Comparison of ENCODE assay signal across 8 cellular contexts in the genomic region with DNA sequence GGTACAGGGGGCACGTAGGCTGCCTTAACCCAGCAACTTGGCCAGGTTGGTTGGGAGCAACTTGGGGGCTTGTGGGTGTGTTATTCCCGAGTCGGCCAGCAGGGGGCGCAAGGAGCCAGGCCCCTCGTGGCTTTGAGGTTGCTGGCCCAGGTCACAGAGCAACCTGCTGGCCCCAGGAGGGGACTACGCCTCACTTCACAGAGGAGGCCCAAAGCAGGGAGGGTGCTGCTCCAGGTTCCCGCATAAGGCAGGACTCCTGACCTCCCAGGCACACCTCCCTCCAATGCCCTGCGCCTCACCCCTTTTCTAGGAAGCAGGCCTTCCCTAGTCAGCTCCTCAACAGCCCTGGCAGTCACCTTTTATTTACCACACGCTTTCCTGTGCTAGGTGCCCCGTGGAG. TPM values are rescaled to one million over a fixed set of nuclear protein-coding genes. Genes with fewer than 3 reads are reported as not detected.
DNase-seq lines count a peak whose midpoint lies in the region; ATAC-seq and TF ChIP-seq lines count a peak whose summit lies in the region.

No MANE protein-coding gene starts in this region.

- H3K27me3 ChIP-seq in psoas muscle (ENCODE audit: insufficient read depth in 3 of 3, low read length in 2 of 3): no peaks in the 10 kb centered on the region

- in situ Hi-C loops in SK-MEL-5 (cut with HindIII; ENCODE audit: low pct_unique_long_range_greater_than_20kb, low sequenced_read_pairs): no loop called here

- no peaks in the 10 kb centered on the region for H3K9me3 ChIP-seq in psoas muscle

- TF ChIP-seq CTCF in GM10266 (IDR thresholded peaks at IDR 0.05; ENCODE audit: control insufficient read depth, insufficient read depth, low read depth, missing control alignments) (peak; percentile 97), psoas muscle (IDR thresholded peaks at IDR 0.05) (peak; percentile 88)

- intact Hi-C loops in Right ventricle myocardium inferior (cut with DNase I) (loop anchor here (1.0 to 2.0 kb wide), 2 partner anchors 17 to 65 kb away; partner anchors contain the start of gene KYAT1), psoas muscle (cut with DNase I) (loop anchor here (1.0 to 5.0 kb wide), 2 partner anchors 64 to 65 kb away; no protein-coding TSS in a partner anchor)

- no peak overlapping the region for H3K4me3 ChIP-seq in psoas muscle

- peak; percentile 80 for DNase-seq in GM10266 (ENCODE audit: extremely low spot score)
- DNase-seq in SK-MEL-5 (ENCODE audit: low read depth, low spot score): peak; percentile 69
- peak; percentile 54 for DNase-seq in activated gamma-delta T cell (lab: John Stamatoyannopoulos, UW)
- DNase-seq in Right ventricle myocardium inferior (ENCODE audit: missing footprints): peak; percentile 88
- DNase-seq in psoas muscle: peak; percentile 73 to 86
- no peak for DNase-seq in amniotic stem cell (lab: John Stamatoyannopoulos, UW)

- 30 to 36% (median 33%) methylated on average over 10 of the region's 10 CpGs for WGBS in psoas muscle, 3 donors

- peaks cover 25% of the 10 kb centered on the region for H3K4me1 ChIP-seq in psoas muscle

- H3K27ac ChIP-seq in psoas muscle: no peak overlapping the region

- ATAC-seq in HG03521 (IDR thresholded peaks at IDR 0.05; ENCODE audit: unreplicated experiment): peak; percentile 53
- peak; percentile 73 for ATAC-seq in Right ventricle myocardium inferior
- peak; percentile 62 to 74 (median 70) for ATAC-seq in psoas muscle
- no peak for ATAC-seq in GM19397 (IDR thresholded peaks at IDR 0.05; ENCODE audit: unreplicated experiment)

- H3K36me3 ChIP-seq in psoas muscle (ENCODE audit: insufficient read depth in 1 of 2, low read depth in 1 of 2): no peaks in the 10 kb centered on the region

RNA-seq across cellular contexts. Expression of gene KYAT1, which starts 18.1 kb away (rescaled TPM):
- total RNA-seq in SK-MEL-5 (2014; rRNA removed; shearing (Covaris generic)): 7.4 and 7.5 TPM in 2 replicates
- 6.1 and 7.8 TPM in 2 replicates for polyA plus RNA-seq in SK-MEL-5 (2015; cell fraction: cytosol; rRNA removed)
- polyA plus RNA-seq in SK-MEL-5 (2015; cell fraction: nucleus; rRNA removed): 23.8 and 28.1 TPM in 2 replicates
- total RNA-seq in Right ventricle myocardium inferior (11.9 TPM), psoas muscle (1 to 10 TPM; 6.4 to 8.9 (median 7.1) TPM)
- 10 to 100 TPM in 1 of 3 donors, 1 to 10 TPM in 2; 7.2 to 12.0 (median 7.9) TPM for polyA plus RNA-seq in psoas muscle

RNA-seq across cellular contexts. Expression of gene LRRC8A, which starts 18.3 kb away (rescaled TPM):
- total RNA-seq in SK-MEL-5 (2014; rRNA removed; shearing (Covaris generic)): 36.0 and 38.3 TPM in 2 replicates
- 66.0 and 81.6 TPM in 2 replicates for polyA plus RNA-seq in SK-MEL-5 (2015; cell fraction: cytosol; rRNA removed)
- polyA plus RNA-seq in SK-MEL-5 (2015; cell fraction: nucleus; rRNA removed): 13.4 and 16.5 TPM in 2 replicates
- 23.9 TPM for total RNA-seq in Right ventricle myocardium inferior
- total RNA-seq in psoas muscle: 10 to 100 TPM; 12.2 to 22.4 (median 18.3) TPM
- 10 to 100 TPM; 11.6 to 71.5 (median 16.4) TPM for polyA plus RNA-seq in psoas muscle

RNA-seq across cellular contexts. Expression of gene SPOUT1, which starts 34.1 kb away (rescaled TPM):
- 39.6 and 40.3 TPM in 2 replicates for total RNA-seq in SK-MEL-5 (2014; rRNA removed; shearing (Covaris generic))
- 58.7 and 76.3 TPM in 2 replicates for polyA plus RNA-seq in SK-MEL-5 (2015; cell fraction: cytosol; rRNA removed)
- 140 and 278 TPM in 2 replicates for polyA plus RNA-seq in SK-MEL-5 (2015; cell fraction: nucleus; rRNA removed)
- 17.4 TPM for total RNA-seq in Right ventricle myocardium inferior
- total RNA-seq in psoas muscle: 10 to 100 TPM; 13.3 to 33.0 (median 20.6) TPM
- 10 to 100 TPM in 2 of 3 donors, 1 to 10 TPM in 1; 9.5 to 18.3 (median 13.3) TPM for polyA plus RNA-seq in psoas muscle

RNA-seq across cellular contexts. Expression of gene ENDOG, which starts 45.3 kb away (rescaled TPM):
- total RNA-seq in SK-MEL-5 (2014; rRNA removed; shearing (Covaris generic)): 24.6 and 26.2 TPM in 2 replicates
- polyA plus RNA-seq in SK-MEL-5 (2015; cell fraction: cytosol; rRNA removed): 35.6 and 41.6 TPM in 2 replicates
- 19.2 and 20.9 TPM in 2 replicates for polyA plus RNA-seq in SK-MEL-5 (2015; cell fraction: nucleus; rRNA removed)
- 84.4 TPM for total RNA-seq in Right ventricle myocardium inferior
- 100 to 1,000 TPM in 1 of 4 donors, 10 to 100 TPM in 3; 81.6 to 109 (median 90.0) TPM for total RNA-seq in psoas muscle
- polyA plus RNA-seq in psoas muscle: 100 to 1,000 TPM in 1 of 3 donors, 10 to 100 TPM in 2; 56.0 to 116 (median 84.9) TPM

RNA-seq across cellular contexts. Expression of gene PHYHD1, which starts 57.1 kb away (rescaled TPM):
- total RNA-seq in SK-MEL-5 (2014; rRNA removed; shearing (Covaris generic)): 4.5 and 5.2 TPM in 2 replicates
- polyA plus RNA-seq in SK-MEL-5 (2015; cell fraction: cytosol; rRNA removed): 3.0 and 14.1 TPM in 2 replicates
- 5.5 and 22.0 TPM in 2 replicates for polyA plus RNA-seq in SK-MEL-5 (2015; cell fraction: nucleus; rRNA removed)
- 30.2 TPM for total RNA-seq in Right ventricle myocardium inferior
- total RNA-seq in psoas muscle: 10 to 100 TPM; 11.0 to 36.6 (median 29.9) TPM
- polyA plus RNA-seq in psoas muscle: 10 to 100 TPM; 16.7 to 45.0 (median 20.0) TPM
